1 cellular context compared by ENCODE assay signal in genomic region chr11:114606802-114607075, GRCh38. TPM values are rescaled to one million over a fixed set of nuclear protein-coding genes. Genes with fewer than 3 reads are reported as not detected.
"Had no signal": no experiment of that assay in that cellular context is flagged by ENCODE, and none has a peak within 500 bp of the region (broad histone marks: within the 10 kb centered on the region; RNA-seq: fewer than 3 reads in every experiment).

No MANE protein-coding gene starts in this region.

RNA-seq across cellular contexts. Expression of gene NXPE4, which starts 11.2 kb away (rescaled TPM):
- total RNA-seq: G401 had no signal

RNA-seq across cellular contexts. Expression of gene NXPE1, which starts 47.1 kb away (rescaled TPM):
- total RNA-seq: G401 had no signal
